Comparison of ENCODE assay signal across 31 cellular contexts in the genomic region with DNA sequence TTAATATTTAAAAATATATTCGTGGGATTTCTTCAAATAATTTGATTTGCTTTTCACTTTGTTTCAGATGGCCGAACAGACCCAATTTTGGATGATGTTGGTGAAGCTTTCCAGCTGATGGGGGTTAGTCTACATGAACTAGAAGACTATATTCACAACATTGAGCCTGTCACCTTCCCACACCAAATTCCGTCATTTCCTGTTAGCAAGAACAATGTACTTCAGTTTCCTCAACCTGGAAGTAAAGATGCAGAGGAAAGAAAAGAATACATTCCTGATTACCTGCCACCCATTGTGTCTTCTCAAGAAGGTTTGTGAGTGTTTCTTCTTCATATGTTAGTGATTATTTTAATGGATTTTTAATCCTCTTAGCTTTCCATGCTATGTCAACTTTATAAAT.
"Had no signal": no experiment of that assay in that cellular context is flagged by ENCODE, and none has a peak within 500 bp of the region (broad histone marks: within the 10 kb centered on the region; RNA-seq: fewer than 3 reads in every experiment).

No MANE protein-coding gene starts in this region.

- ATAC-seq: activated CD4-positive, alpha-beta T cell treated with anti-CD3 and anti-CD28 coated beads for 36 hours; activated CD4-positive, CD25-positive, alpha-beta regulatory T cell treated with anti-CD3 and anti-CD28 coated beads, Interleukin-2, amount 50 U/mL, for 24 hours; activated CD8-positive, alpha-beta memory T cell treated with anti-CD3 and anti-CD28 coated beads, Interleukin-2, amount 10 ng/mL, durations not matched to agents 7 days and 5 days; activated CD8-positive, alpha-beta T cell treated with anti-CD3 and anti-CD28 coated beads, Interleukin-2, amount 10 ng/mL, durations not matched to agents 7 days and 5 days; activated naive CD8-positive, alpha-beta T cell treated with anti-CD3 and anti-CD28 coated beads, Interleukin-2, amount 50 U/mL, for 24 hours; T-cell; T-helper 17 cell; WTC11 had no signal

- FAIRE-seq: bronchial epithelial cell had no signal

- H3K4me3 ChIP-seq: ascending aorta, cardiac muscle cell had no signal

- H3K27ac ChIP-seq: ascending aorta, cardiac muscle cell, WERI-Rb-1 had no signal

- DNase-seq: activated CD4-positive, alpha-beta memory T cell treated with anti-CD3 and anti-CD28 coated beads, Interleukin-2, amount 10 ng/mL, durations not matched to agents 7 days and 5 days; activated CD4-positive, alpha-beta T cell treated with anti-CD3 and anti-CD28 coated beads for 1 hour; activated CD4-positive, alpha-beta T cell treated with anti-CD3 and anti-CD28 coated beads for 36 hours; activated CD4-positive, alpha-beta T cell treated with anti-CD3 and anti-CD28 coated beads for 48 hours; activated CD4-positive, alpha-beta T cell treated with anti-CD3 and anti-CD28 coated beads, Interleukin-2, amount 10 ng/mL, durations not matched to agents 7 days and 5 days; activated CD4-positive, alpha-beta T cell treated with anti-CD3 and anti-CD28 coated beads, Interleukin-2, amount 50 U/mL, for 48 hours; activated CD4-positive, CD25-positive, alpha-beta regulatory T cell; activated CD8-positive, alpha-beta memory T cell treated with anti-CD3 and anti-CD28 coated beads for 24 hours; activated CD8-positive, alpha-beta memory T cell treated with anti-CD3 and anti-CD28 coated beads, Interleukin-2, amount 10 ng/mL, durations not matched to agents 7 days and 5 days; activated CD8-positive, alpha-beta memory T cell treated with anti-CD3 and anti-CD28 coated beads, Interleukin-2, amount 50 U/mL, for 48 hours; activated CD8-positive, alpha-beta T cell treated with anti-CD3 and anti-CD28 coated beads, Interleukin-2, amount 10 ng/mL, durations not matched to agents 7 days and 5 days; activated effector memory CD4-positive, alpha-beta T cell treated with Interleukin-2 at 50 U/mL for 16 hours; activated gamma-delta T cell; activated naive CD4-positive, alpha-beta T cell treated with anti-CD3 and anti-CD28 coated beads, Interleukin-2, amount 10 ng/mL, durations not matched to agents 7 days and 5 days; activated naive CD4-positive, alpha-beta T cell treated with Interleukin-2 at 50 U/mL for 16 hours; activated naive CD8-positive, alpha-beta T cell treated with anti-CD3 and anti-CD28 coated beads, Interleukin-2, amount 10 ng/mL, durations not matched to agents 7 days and 5 days; activated naive CD8-positive, alpha-beta T cell treated with anti-CD3 and anti-CD28 coated beads, Interleukin-2, amount 50 U/mL, for 24 hours; activated T-cell treated with anti-CD3 and anti-CD28 coated beads, Interleukin-2, amount 50 U/mL, for 24 hours; activated T-cell treated with anti-CD3 and anti-CD28 coated beads, Interleukin-2, amount 50 U/mL, for 48 hours; amygdala; anterior cingulate cortex; caudate nucleus; T-cell; T-helper 17 cell; T1000; WERI-Rb-1 had no signal

- H3K27me3 ChIP-seq: ascending aorta, cardiac muscle cell had no signal

- H3K9me3 ChIP-seq: ascending aorta had no signal

- H3K36me3 ChIP-seq: WERI-Rb-1 had no signal
